2 cellular contexts compared by ENCODE assay signal in the genomic region with DNA sequence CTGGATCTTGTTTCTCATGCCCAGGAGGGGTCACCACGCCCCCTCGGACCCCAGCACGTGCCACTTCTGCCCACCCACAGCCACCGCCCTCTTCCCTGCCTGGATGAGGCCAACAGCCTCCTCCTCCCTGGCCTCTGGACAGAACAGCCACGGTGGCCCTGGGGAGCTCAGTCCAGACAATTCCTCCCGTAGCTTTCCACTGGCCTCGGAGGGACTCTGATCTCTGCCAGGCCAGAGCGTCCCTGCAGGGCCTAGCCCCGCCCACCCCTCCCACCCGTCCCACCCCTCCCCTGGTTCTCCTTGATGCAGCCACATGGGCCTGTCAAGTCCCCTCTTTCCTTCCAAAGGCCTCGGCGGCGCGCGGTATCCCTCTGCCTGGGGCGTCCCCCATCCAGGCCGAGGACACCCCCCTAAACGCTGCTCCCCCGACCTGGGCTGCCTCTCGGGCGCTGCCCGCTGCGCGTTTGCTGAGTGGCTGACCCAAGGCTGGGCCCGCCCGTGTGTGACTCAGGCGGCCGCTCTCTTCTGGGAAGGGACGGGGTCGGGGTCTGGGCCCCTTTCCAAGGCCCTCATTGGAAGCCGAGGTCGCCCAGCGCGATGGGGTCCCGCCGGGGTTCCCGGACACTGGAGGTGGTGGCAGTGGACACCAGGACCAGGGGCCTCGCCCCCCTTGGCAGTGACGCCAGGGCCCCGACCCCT.
A peak's percentile ranks its signal among the peaks of the same experiment; 100 is the strongest.
TF ChIP-seq lines count a peak whose summit lies in the region.

No MANE protein-coding gene starts in this region.

TF ChIP-seq in HEK293T, 16 proteins besides CTCF, POLR2A, EP300 and RAD21:
- TF ChIP-seq CTBP1 (IDR thresholded peaks at IDR 0.05; ENCODE audit: borderline replicate concordance): no peak
- no peak for TF ChIP-seq SUZ12 (IDR thresholded peaks at IDR 0.05)
- TF ChIP-seq HDGF (IDR thresholded peaks at IDR 0.05; ENCODE audit: borderline replicate concordance): no peak
- no peak for TF ChIP-seq SP1 (IDR thresholded peaks at IDR 0.05)
- no peak for TF ChIP-seq L3MBTL2 (conservative IDR thresholded peaks at IDR 0.05)
- TF ChIP-seq TARDBP (IDR thresholded peaks at IDR 0.05): no peak
- TF ChIP-seq FOXK2 (IDR thresholded peaks at IDR 0.05): no peak
- no peak for TF ChIP-seq ARNT (IDR thresholded peaks at IDR 0.05)
- TF ChIP-seq PKNOX1 (IDR thresholded peaks at IDR 0.05): no peak
- TF ChIP-seq ZNF384 (IDR thresholded peaks at IDR 0.05): no peak
- TF ChIP-seq FOXA1 (IDR thresholded peaks at IDR 0.05): no peak
- TF ChIP-seq NFRKB (IDR thresholded peaks at IDR 0.05): no peak
- no peak for TF ChIP-seq ELF4 (IDR thresholded peaks at IDR 0.05)
- TF ChIP-seq LEF1 (IDR thresholded peaks at IDR 0.05; ENCODE audit: borderline replicate concordance): no peak
- TF ChIP-seq BHLHE40 (IDR thresholded peaks at IDR 0.05; ENCODE audit: borderline replicate concordance): no peak
- TF ChIP-seq FOXM1 (IDR thresholded peaks at IDR 0.05; ENCODE audit: borderline replicate concordance): no peak

TF ChIP-seq in GM12878, 131 proteins besides CTCF, POLR2A, EP300 and RAD21:
- TF ChIP-seq HDAC6 (IDR thresholded peaks at IDR 0.05; ENCODE audit: unreplicated experiment) (no peak), BHLHE40 (IDR thresholded peaks at IDR 0.05; ENCODE audit: borderline replicate concordance in 1 of 2, low read depth in 2 of 2, low read length in 1 of 2) (peak; percentile 15 to 68; a peak in 2 of 4 replicates), LARP7 (IDR thresholded peaks at IDR 0.05) (peak; percentile 64; the same call in 1 of the 2 replicates), SRF (IDR thresholded peaks at IDR 0.05; ENCODE audit: low read depth in 2 of 2, low read length in 2 of 2) (no peak), FOXM1 (IDR thresholded peaks at IDR 0.05; ENCODE audit: low read depth, low read length) (no peak), MTA2 (IDR thresholded peaks at IDR 0.05; ENCODE audit: low read depth) (no peak)
